20 cellular contexts compared by ENCODE assay signal in the genomic region with DNA sequence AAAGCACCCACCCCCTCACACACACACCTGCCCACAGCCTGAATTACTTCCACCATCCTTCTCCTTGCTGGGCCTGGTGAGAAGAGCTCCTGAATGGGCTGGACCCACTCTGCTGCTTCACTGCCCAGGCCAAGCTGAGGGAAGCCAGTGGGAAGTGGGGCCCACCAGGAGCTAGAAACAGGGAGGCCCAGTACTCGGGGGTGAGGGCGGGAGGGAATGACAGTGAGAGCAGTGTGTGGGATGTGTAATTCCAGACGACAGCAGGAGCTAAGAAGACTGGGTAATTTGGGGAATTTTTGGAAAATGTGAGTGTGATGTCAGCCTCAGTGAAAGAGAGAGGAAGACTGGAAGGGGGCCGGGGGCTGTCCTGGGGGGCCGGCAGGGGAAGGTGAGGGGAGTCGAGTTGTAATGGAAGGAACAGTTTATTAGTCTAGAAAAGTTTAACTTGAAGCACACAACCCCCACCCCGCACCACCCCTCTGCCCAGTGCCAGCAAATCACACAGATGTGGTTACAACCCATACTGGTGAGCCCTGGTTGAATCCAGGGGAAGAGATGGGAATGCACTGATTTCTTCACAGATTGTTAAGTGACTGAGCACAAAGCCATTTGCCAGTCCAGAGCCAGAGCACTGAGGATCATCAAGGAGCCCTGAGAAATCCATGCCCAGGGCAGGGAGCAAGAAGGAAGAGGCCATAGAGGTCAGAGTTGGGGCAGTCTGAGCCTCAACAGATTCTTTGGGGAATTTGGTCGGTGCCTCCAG.
DNase-seq lines count a peak whose midpoint lies in the region; ATAC-seq, FAIRE-seq and TF ChIP-seq lines count a peak whose summit lies in the region.
"Had no signal": no experiment of that assay in that cellular context is flagged by ENCODE, and none has a peak within 500 bp of the region (broad histone marks: within the 10 kb centered on the region; RNA-seq: fewer than 3 reads in every experiment).

No MANE protein-coding gene starts in this region.

- H2AFZ ChIP-seq in astrocyte (ENCODE audit: low read depth, low read length) = no peak overlapping the region

- H3K79me2 ChIP-seq in astrocyte (ENCODE audit: insufficient read depth, low read length) = no peaks in the 10 kb centered on the region

- no peaks in the 10 kb centered on the region for H4K20me1 ChIP-seq in astrocyte (ENCODE audit: insufficient read depth, low read length)

- no peak overlapping the region for H3K27ac ChIP-seq in astrocyte (ENCODE audit: low read depth, low read length)

- H3K9me3 Mint-ChIP-seq in astrocyte (ENCODE audit: unreplicated experiment) = no peaks in the 10 kb centered on the region
- no peaks in the 10 kb centered on the region for H3K9me3 Mint-ChIP-seq in mesothelial cell of epicardium
- H3K9me3 Mint-ChIP-seq: H9 had no signal

- no peaks in the 10 kb centered on the region for H3K9me3 ChIP-seq in astrocyte (ENCODE audit: insufficient read depth, low read depth, low read length)
- H3K9me3 ChIP-seq: SK-N-SH had no signal

- H3K4me1 ChIP-seq in astrocyte (ENCODE audit: insufficient read depth, low read length) = peaks cover 16% of the 10 kb centered on the region

- H3K27ac Mint-ChIP-seq in astrocyte (ENCODE audit: unreplicated experiment) = no peak overlapping the region
- peak overlapping the region; percentile 29 for H3K27ac Mint-ChIP-seq in mesothelial cell of epicardium
- H3K27ac Mint-ChIP-seq: CD14-positive monocyte, H9 had no signal

- no peak overlapping the region for H3K9ac ChIP-seq in astrocyte (ENCODE audit: low read length)
- H3K9ac ChIP-seq: SK-N-SH had no signal

- no peak for ATAC-seq in GM18907 (IDR thresholded peaks at IDR 0.05; ENCODE audit: unreplicated experiment)

- H3K4me3 ChIP-seq in astrocyte (ENCODE audit: insufficient read depth, low read depth, low read length) = no peak overlapping the region

- no peaks in the 10 kb centered on the region for H3K27me3 ChIP-seq in astrocyte (ENCODE audit: insufficient read depth, low read length)

- peaks cover 7% of the 10 kb centered on the region for H3K4me1 Mint-ChIP-seq in astrocyte (ENCODE audit: low read depth, unreplicated experiment)
- H3K4me1 Mint-ChIP-seq in mesothelial cell of epicardium = peaks cover 39% of the 10 kb centered on the region

- H3K27me3 Mint-ChIP-seq in astrocyte (ENCODE audit: low read depth, unreplicated experiment) (peaks cover 16% of the 10 kb centered on the region), mesothelial cell of epicardium (ENCODE audit: low read depth) (no peaks in the 10 kb centered on the region)

- no peaks in the 10 kb centered on the region for H3K36me3 ChIP-seq in astrocyte (ENCODE audit: insufficient read depth, low read length)

- TF ChIP-seq CTCF in astrocyte (IDR thresholded peaks at IDR 0.05; ENCODE audit: insufficient read depth, low read depth, low read length) (no peak), mesothelial cell of epicardium (IDR thresholded peaks at IDR 0.05; ENCODE audit: unreplicated experiment) (no peak)

- no peak for FAIRE-seq in astrocyte (lab: Jason Lieb, UNC)
- FAIRE-seq: G401.6 had no signal

- H3K4me3 Mint-ChIP-seq in astrocyte (ENCODE audit: unreplicated experiment) (no peak overlapping the region), mesothelial cell of epicardium (no peak overlapping the region)
- H3K4me3 Mint-ChIP-seq: CD14-positive monocyte, H9 had no signal

- peaks cover 2% of the 10 kb centered on the region for H3K36me3 Mint-ChIP-seq in astrocyte (ENCODE audit: low read depth, unreplicated experiment)
- H3K36me3 Mint-ChIP-seq in mesothelial cell of epicardium = no peaks in the 10 kb centered on the region
- H3K36me3 Mint-ChIP-seq: CD14-positive monocyte had no signal

- DNase-seq in EH (ENCODE audit: low read depth) (peak; percentile 6), astrocyte (ENCODE audit: low read depth) (peak; percentile 17), mesothelial cell of epicardium (ENCODE audit: low spot score in 2 of 2, unreplicated experiment in 2 of 2) (no peak), putamen (ENCODE audit: low spot score) (peak; percentile 55), Kasumi-1 (lab: John Stamatoyannopoulos, UW) (no peak), NCI-H146 treated with DMSO at 0.1 percent for 48 hours (lab: John Stamatoyannopoulos, UW; ENCODE audit: unreplicated experiment) (no peak)
- DNase-seq in stimulated activated CD4-positive, alpha-beta T cell treated with anti-CD3 and anti-CD28 coated beads, Interleukin-15, amount 100 ng/mL, for 24 hours = no peak
- DNase-seq: DMS 273 treated with DMSO at 0.1 percent for 48 hours, DND-41, H9, NCI-H187, NCI-H2227 treated with DMSO at 0.1 percent for 48 hours, NCI-H524, NCI-H82, OCI-M1, SHP77, SK-N-SH had no signal

- no peak overlapping the region for H3K4me2 ChIP-seq in astrocyte (ENCODE audit: low read length)
- H3K4me2 ChIP-seq: SK-N-SH had no signal

Comparison
In these comparisons a context has a peak if more than half of its experiments do, and no peak if none do; other contexts are left out.
1. DNase-seq: peak in EH (single experiment), astrocyte (single experiment) and putamen (single experiment); none in mesothelial cell of epicardium (0 of 2), stimulated activated CD4-positive, alpha-beta T cell treated with anti-CD3 and anti-CD28 coated beads, Interleukin-15, amount 100 ng/mL, for 24 hours (single experiment), Kasumi-1 (0 of 2) and NCI-H146 treated with DMSO at 0.1 percent for 48 hours (single experiment).